Comparison of ENCODE assay signal across 21 cellular contexts in the genomic region with DNA sequence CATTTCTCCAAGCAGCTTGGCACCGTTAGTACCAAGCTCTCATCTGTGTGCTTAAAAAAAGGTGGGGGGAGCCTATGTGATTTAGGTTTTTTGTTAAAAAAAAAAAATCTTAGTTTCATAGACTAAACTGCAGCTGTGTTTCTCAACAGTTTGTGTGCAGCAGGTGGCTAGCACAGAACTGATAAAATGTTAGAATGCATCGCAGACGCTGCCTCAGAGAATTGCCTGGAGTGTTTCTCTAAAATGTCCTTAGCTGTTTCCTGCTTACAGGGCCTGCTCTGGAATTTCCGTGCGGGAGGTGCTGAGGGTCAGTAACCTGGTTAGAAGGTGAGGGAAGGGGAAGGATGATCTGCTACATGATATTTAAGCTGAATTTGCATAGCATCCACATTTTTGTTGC.
"Had no signal": no experiment of that assay in that cellular context is flagged by ENCODE, and none has a peak within 500 bp of the region (broad histone marks: within the 10 kb centered on the region; RNA-seq: fewer than 3 reads in every experiment).

No MANE protein-coding gene starts in this region.

- H3K4me1 Mint-ChIP-seq: activated B cell treated with CpG ODN at 0.5 μM for 24 hours; activated CD4-positive, alpha-beta T cell treated with anti-CD3 and anti-CD28 coated beads for 36 hours; activated naive CD8-positive, alpha-beta T cell treated with anti-CD3 and anti-CD28 coated beads, Interleukin-2, amount 10 ng/mL, durations not matched to agents 7 days and 5 days had no signal

- H3K27me3 ChIP-seq: colonic mucosa, dorsolateral prefrontal cortex, hepatocyte, tibial nerve, uterus had no signal

- H3K27me3 Mint-ChIP-seq: activated B cell treated with CpG ODN at 0.5 μM for 24 hours; activated CD4-positive, alpha-beta T cell treated with anti-CD3 and anti-CD28 coated beads for 36 hours; activated naive CD8-positive, alpha-beta T cell treated with anti-CD3 and anti-CD28 coated beads, Interleukin-2, amount 10 ng/mL, durations not matched to agents 7 days and 5 days; effector memory CD8-positive, alpha-beta T cell; naive thymus-derived CD8-positive, alpha-beta T cell; progenitor cell of endocrine pancreas had no signal

- H3K27ac ChIP-seq: colonic mucosa, hepatocyte, tibial nerve, uterus had no signal

- H3K9me3 ChIP-seq: colonic mucosa, uterus had no signal

- H3K27ac Mint-ChIP-seq: activated B cell treated with CpG ODN at 0.5 μM for 24 hours; activated CD4-positive, alpha-beta T cell treated with anti-CD3 and anti-CD28 coated beads for 36 hours; activated naive CD8-positive, alpha-beta T cell treated with anti-CD3 and anti-CD28 coated beads, Interleukin-2, amount 10 ng/mL, durations not matched to agents 7 days and 5 days; effector memory CD8-positive, alpha-beta T cell; naive thymus-derived CD8-positive, alpha-beta T cell; progenitor cell of endocrine pancreas had no signal

- H3K4me3 ChIP-seq: colonic mucosa, hepatocyte, lung, tibial nerve, uterus had no signal

- H3K36me3 Mint-ChIP-seq: activated naive CD8-positive, alpha-beta T cell treated with anti-CD3 and anti-CD28 coated beads, Interleukin-2, amount 10 ng/mL, durations not matched to agents 7 days and 5 days; naive thymus-derived CD8-positive, alpha-beta T cell had no signal

- H3K9me3 Mint-ChIP-seq: activated B cell treated with CpG ODN at 0.5 μM for 24 hours; activated T-cell treated with anti-CD3 and anti-CD28 coated beads, Interleukin-2, amount 50 U/mL, for 4 hours; effector memory CD8-positive, alpha-beta T cell had no signal

- H3K4me1 ChIP-seq: colonic mucosa, uterus had no signal

- H3K4me3 Mint-ChIP-seq: activated B cell treated with CpG ODN at 0.5 μM for 24 hours; activated CD4-positive, alpha-beta T cell treated with anti-CD3 and anti-CD28 coated beads for 36 hours; activated naive CD8-positive, alpha-beta T cell treated with anti-CD3 and anti-CD28 coated beads, Interleukin-2, amount 10 ng/mL, durations not matched to agents 7 days and 5 days; activated T-cell treated with anti-CD3 and anti-CD28 coated beads, Interleukin-2, amount 50 U/mL, for 4 hours; effector memory CD8-positive, alpha-beta T cell; naive thymus-derived CD8-positive, alpha-beta T cell had no signal

- H3K36me3 ChIP-seq: colonic mucosa, tibial nerve, uterus had no signal

- DNase-seq: activated B cell treated with CpG ODN at 0.5 μM for 24 hours; activated CD4-positive, alpha-beta T cell treated with anti-CD3 and anti-CD28 coated beads for 36 hours; activated CD4-positive, alpha-beta T cell treated with anti-CD3 and anti-CD28 coated beads, Interleukin-2, amount 50 U/mL, for 4 hours; activated CD8-positive, alpha-beta memory T cell treated with anti-CD3 and anti-CD28 coated beads, Interleukin-2, amount 50 U/mL, for 48 hours; activated naive CD4-positive, alpha-beta T cell treated with Interleukin-2 at 50 U/mL for 16 hours; activated naive CD8-positive, alpha-beta T cell treated with anti-CD3 and anti-CD28 coated beads, Interleukin-2, amount 10 ng/mL, durations not matched to agents 7 days and 5 days; activated T-cell treated with anti-CD3 and anti-CD28 coated beads, Interleukin-2, amount 50 U/mL, for 4 hours; colonic mucosa; effector memory CD8-positive, alpha-beta T cell; glutamatergic neuron; left cardiac atrium; naive thymus-derived CD8-positive, alpha-beta T cell; stimulated activated CD4-positive, alpha-beta T cell treated with anti-CD3 and anti-CD28 coated beads, Interleukin-4, amount 100 ng/mL, for 24 hours; stimulated activated naive CD8-positive, alpha-beta T cell treated with anti-CD3 and anti-CD28 coated beads, Interleukin-15, Interleukin-2, amounts not matched to agents 100 U/mL and 50 U/mL, for 24 hours; T-helper 9 cell; uterus had no signal
